In the genomic region with DNA sequence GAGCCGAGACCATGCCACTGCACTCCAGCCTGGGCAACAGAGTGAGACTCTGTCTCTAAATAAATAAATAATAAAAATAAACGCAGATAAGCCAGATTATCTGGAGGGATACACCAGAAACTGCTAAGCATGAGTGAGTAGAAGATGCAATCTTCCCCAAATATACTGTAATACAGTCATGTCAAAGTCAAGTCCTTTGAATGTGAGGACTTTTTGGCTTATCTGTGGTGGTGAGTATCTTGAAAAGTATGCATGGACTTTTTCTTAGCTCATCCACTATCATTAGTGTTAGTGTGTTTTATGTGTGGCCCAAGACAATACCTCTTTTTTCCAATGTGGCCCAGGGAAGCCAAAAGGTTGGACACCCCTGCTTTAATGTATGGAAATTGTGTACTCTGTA, we compare ENCODE assay signal across 18 cellular contexts. TPM values are rescaled to one million over a fixed set of nuclear protein-coding genes. Genes with fewer than 3 reads are reported as not detected.
A peak's percentile ranks its signal among the peaks of the same experiment; 100 is the strongest.
DNase-seq lines count a peak whose midpoint lies in the region; ATAC-seq, FAIRE-seq and TF ChIP-seq lines count a peak whose summit lies in the region.
"Had no signal": no experiment of that assay in that cellular context is flagged by ENCODE, and none has a peak within 500 bp of the region (broad histone marks: within the 10 kb centered on the region; RNA-seq: fewer than 3 reads in every experiment).

No MANE protein-coding gene starts in this region.

- CTCF ChIA-PET in PC-3 (lab: Charles Lee): no interaction called here

- ATAC-seq in PC-3: no peak
- no peak for ATAC-seq in stimulated activated naive CD8-positive, alpha-beta T cell treated with anti-CD3 and anti-CD28 coated beads, Interleukin-15, amount 100 ng/mL, for 72 hours
- ATAC-seq: T-cell had no signal

- H3K4me1 ChIP-seq in PC-3 (ENCODE audit: insufficient read depth, low read length) (peaks cover 7% of the 10 kb centered on the region), kidney (ENCODE audit: control insufficient read depth in 1 of 2, insufficient read depth in 1 of 2, low read depth in 1 of 2, low read length in 2 of 2) (no peaks in the 10 kb centered on the region)

- H3F3A ChIP-seq in PC-3 (ENCODE audit: low read length, unreplicated experiment): no peaks in the 10 kb centered on the region

- TF ChIP-seq CTCF in PC-3 (conservative IDR thresholded peaks at IDR 0.05; ENCODE audit: low read depth, low read length) (no peak), epithelial cell of esophagus (IDR thresholded peaks at IDR 0.05; ENCODE audit: insufficient read depth, low read depth, low read length, missing control alignments) (no peak), kidney (IDR thresholded peaks at IDR 0.05; ENCODE audit: borderline replicate concordance, extremely low read depth, insufficient read depth) (no peak)

- no peaks in the 10 kb centered on the region for H3K9me2 ChIP-seq in PC-3 (replicated peaks; ENCODE audit: low read length)

- peaks cover 9% of the 10 kb centered on the region for H3K4me1 Mint-ChIP-seq in stimulated activated naive CD8-positive, alpha-beta T cell treated with anti-CD3 and anti-CD28 coated beads, Interleukin-15, amount 100 ng/mL, for 72 hours
- H3K4me1 Mint-ChIP-seq: B cell, T-cell had no signal

- H3K27me3 Mint-ChIP-seq in stimulated activated naive CD8-positive, alpha-beta T cell treated with anti-CD3 and anti-CD28 coated beads, Interleukin-15, amount 100 ng/mL, for 72 hours: peaks cover 8% of the 10 kb centered on the region

- H3K27ac Mint-ChIP-seq in stimulated activated naive CD8-positive, alpha-beta T cell treated with anti-CD3 and anti-CD28 coated beads, Interleukin-15, amount 100 ng/mL, for 72 hours: no peak overlapping the region
- H3K27ac Mint-ChIP-seq: activated CD4-positive, alpha-beta memory T cell treated with anti-CD3 and anti-CD28 coated beads, Interleukin-2, amount 10 ng/mL, durations not matched to agents 7 days and 5 days; B cell; T-cell had no signal

- H3K9me3 Mint-ChIP-seq in stimulated activated naive CD8-positive, alpha-beta T cell treated with anti-CD3 and anti-CD28 coated beads, Interleukin-15, amount 100 ng/mL, for 72 hours: peaks cover 10% of the 10 kb centered on the region in 2 donors

- DNase-seq in COLO829 (ENCODE audit: low spot score) (peak; percentile 6), PC-3 (peak; percentile 7), epithelial cell of esophagus (ENCODE audit: low read depth) (peak; percentile 18), kidney tubule cell (ENCODE audit: low spot score) (peak; percentile 83), GDM1 (lab: John Stamatoyannopoulos, UW) (no peak), kidney (no peak), GM19240 (ENCODE audit: insufficient read length, low spot score) (no peak)
- DNase-seq in stimulated activated naive CD8-positive, alpha-beta T cell treated with anti-CD3 and anti-CD28 coated beads, Interleukin-15, amount 100 ng/mL, for 72 hours: no peak
- DNase-seq: activated CD4-positive, alpha-beta memory T cell treated with anti-CD3 and anti-CD28 coated beads, Interleukin-2, amount 10 ng/mL, durations not matched to agents 7 days and 5 days; activated T-cell treated with anti-CD3 and anti-CD28 coated beads, Interleukin-2, amount 50 U/mL, for 48 hours; cerebellar nuclear complex; head of caudate nucleus; NCI-H1105 treated with DMSO at 0.1 percent for 48 hours; occipital lobe; RPMI8226; T-cell; WERI-Rb-1 had no signal

- H3K27me3 ChIP-seq in PC-3 (ENCODE audit: low read length): no peaks in the 10 kb centered on the region

- H4K20me1 ChIP-seq in PC-3 (ENCODE audit: low read length): no peaks in the 10 kb centered on the region

- no peak overlapping the region for H2AFZ ChIP-seq in PC-3 (ENCODE audit: low read length)

- no peak overlapping the region for H3K9ac ChIP-seq in PC-3 (ENCODE audit: low read length)
- H3K9ac ChIP-seq in kidney (ENCODE audit: low read length in 2 of 2): no peak overlapping the region

- H3K27ac ChIP-seq in PC-3 (ENCODE audit: low read length) (no peak overlapping the region), kidney (ENCODE audit: low read depth in 2 of 2, low read length in 2 of 2) (no peak overlapping the region)
- H3K27ac ChIP-seq: WERI-Rb-1 had no signal

- intact Hi-C loops in PC-3 (cut with micrococcal nuclease): no loop called here
- intact Hi-C loops in kidney (cut with DNase I): no loop called here

- H3K4me3 Mint-ChIP-seq in stimulated activated naive CD8-positive, alpha-beta T cell treated with anti-CD3 and anti-CD28 coated beads, Interleukin-15, amount 100 ng/mL, for 72 hours: no peak overlapping the region
- H3K4me3 Mint-ChIP-seq: activated CD4-positive, alpha-beta memory T cell treated with anti-CD3 and anti-CD28 coated beads, Interleukin-2, amount 10 ng/mL, durations not matched to agents 7 days and 5 days; B cell; T-cell had no signal

- FAIRE-seq in kidney (lab: Jason Lieb, UNC): no peak

- POLR2A ChIA-PET in PC-3 (lab: Charles Lee; ENCODE audit: unreplicated experiment): no interaction called here

- H3K36me3 ChIP-seq in PC-3 (ENCODE audit: low read depth, low read length): no peaks in the 10 kb centered on the region
- H3K36me3 ChIP-seq in kidney (ENCODE audit: control insufficient read depth in 1 of 2, insufficient read depth in 2 of 2, low read length in 2 of 2): no peaks in the 10 kb centered on the region
- H3K36me3 ChIP-seq: WERI-Rb-1 had no signal

- H3K4me3 ChIP-seq in PC-3 (ENCODE audit: low read length) (no peak overlapping the region), epithelial cell of esophagus (ENCODE audit: low read length) (no peak overlapping the region), kidney (ENCODE audit: low read length in 2 of 2) (no peak overlapping the region)

- H3K9me3 ChIP-seq in PC-3 (ENCODE audit: low read length) (no peaks in the 10 kb centered on the region), kidney (ENCODE audit: control insufficient read depth in 1 of 2, low read length in 2 of 2) (no peaks in the 10 kb centered on the region)

- no TSS peak for BruUV-seq in PC-3 (replicated peaks; lab: Mats Ljungman, UMichigan)

- no peaks in the 10 kb centered on the region for H3K79me2 ChIP-seq in PC-3 (ENCODE audit: low read length)

- no peak overlapping the region for H3K4me2 ChIP-seq in PC-3 (ENCODE audit: low read length)

RNA-seq across cellular contexts. Expression of a gene that starts 44.7 kb away (rescaled TPM):
- total RNA-seq in PC-3 (2014; rRNA removed): 61.5 and 73.2 TPM in 2 replicates
- total RNA-seq in kidney: 60.7 TPM
- polyA plus RNA-seq in kidney (ENCODE audit: insufficient read depth, low read depth, low replicate concordance): 28.8 TPM

Comparison
In these comparisons a context has a peak if more than half of its experiments do, and no peak if none do; other contexts are left out.
1. DNase-seq: peak in COLO829 (single experiment), PC-3 (single experiment), epithelial cell of esophagus (single experiment) and kidney tubule cell (single experiment); none in stimulated activated naive CD8-positive, alpha-beta T cell treated with anti-CD3 and anti-CD28 coated beads, Interleukin-15, amount 100 ng/mL, for 72 hours (0 of 2), GDM1 (single experiment), kidney (single experiment) and GM19240 (single experiment).